In genomic region chr1:84737572-84737971, GRCh38 we compare ENCODE assay signal across 25 cellular contexts.
"Had no signal": no experiment of that assay in that cellular context is flagged by ENCODE, and none has a peak within 500 bp of the region (broad histone marks: within the 10 kb centered on the region; RNA-seq: fewer than 3 reads in every experiment).

No MANE protein-coding gene starts in this region.

- H3K4me1 ChIP-seq: esophagus muscularis mucosa, foreskin keratinocyte, left ventricle myocardium inferior, lower lobe of right lung, right atrium auricular region, sigmoid colon, suprapubic skin, thyroid gland had no signal

- H3K4me1 Mint-ChIP-seq: immature natural killer cell had no signal

- H3K9ac ChIP-seq: neural progenitor cell had no signal

- H3K4me3 Mint-ChIP-seq: immature natural killer cell; memory B cell; mesothelial cell of epicardium; natural killer cell treated with Interleukin-12 subunit alpha and Interleukin-12 subunit beta and Interleukin-15 and Interleukin-18, amount 100 ng/mL, for 72 hours; neural progenitor cell; type B pancreatic cell had no signal

- H3K36me3 ChIP-seq: esophagus muscularis mucosa, left ventricle myocardium inferior, lower lobe of right lung, neural progenitor cell, ovary, right atrium auricular region, sigmoid colon, suprapubic skin, thyroid gland had no signal

- H3K27me3 Mint-ChIP-seq: type B pancreatic cell had no signal

- H3K4me2 ChIP-seq: neural progenitor cell had no signal

- FAIRE-seq: keratinocyte, urothelium cell line had no signal

- H3K36me3 Mint-ChIP-seq: immature natural killer cell; mesothelial cell of epicardium; natural killer cell treated with Interleukin-12 subunit alpha and Interleukin-12 subunit beta and Interleukin-15 and Interleukin-18, amount 100 ng/mL, for 72 hours; neural progenitor cell; type B pancreatic cell had no signal

- ATAC-seq: foreskin keratinocyte; left cardiac atrium; lower lobe of right lung; natural killer cell treated with Interleukin-12 subunit alpha and Interleukin-12 subunit beta and Interleukin-15 and Interleukin-18, amount 100 ng/mL, for 72 hours; stimulated activated naive CD8-positive, alpha-beta T cell treated with anti-CD3 and anti-CD28 coated beads, Interleukin-15, Interleukin-2, amounts not matched to agents 100 U/mL and 50 U/mL, for 24 hours had no signal

- H3K27ac ChIP-seq: coronary artery, epithelial cell of prostate, esophagus muscularis mucosa, foreskin keratinocyte, left ventricle myocardium inferior, lower lobe of right lung, neural progenitor cell, ovary, right atrium auricular region, sigmoid colon, skin epidermis, suprapubic skin, thyroid gland had no signal

- H3K9me3 ChIP-seq: esophagus muscularis mucosa, left ventricle myocardium inferior, lower lobe of right lung, right atrium auricular region, sigmoid colon, suprapubic skin, thyroid gland had no signal

- H3K4me3 ChIP-seq: coronary artery, esophagus muscularis mucosa, left ventricle myocardium inferior, lower lobe of right lung, neural progenitor cell, ovary, right atrium auricular region, sigmoid colon, skin epidermis, suprapubic skin, thyroid gland had no signal

- H3K9me3 Mint-ChIP-seq: immature natural killer cell; memory B cell; natural killer cell treated with Interleukin-12 subunit alpha and Interleukin-12 subunit beta and Interleukin-15 and Interleukin-18, amount 100 ng/mL, for 72 hours had no signal

- H3K27me3 ChIP-seq: esophagus muscularis mucosa, foreskin keratinocyte, neural progenitor cell, ovary, right atrium auricular region, sigmoid colon, suprapubic skin, thyroid gland had no signal

- DNase-seq: effector CD4-positive, alpha-beta T cell; foreskin keratinocyte; immature natural killer cell; left cardiac atrium; left ventricle myocardium inferior; lower lobe of right lung; nucleus accumbens; ovary; sigmoid colon; stimulated activated CD4-positive, alpha-beta T cell treated with anti-CD3 and anti-CD28 coated beads, Interleukin-12 subunit alpha, Interleukin-12 subunit beta, amount 100 ng/mL, for 4 hours; stimulated activated naive CD8-positive, alpha-beta T cell treated with anti-CD3 and anti-CD28 coated beads, Interleukin-15, Interleukin-2, amounts not matched to agents 100 U/mL and 50 U/mL, for 24 hours; thyroid gland had no signal

- H2AFZ ChIP-seq: neural progenitor cell had no signal

- H3K27ac Mint-ChIP-seq: immature natural killer cell; memory B cell; mesothelial cell of epicardium; natural killer cell treated with Interleukin-12 subunit alpha and Interleukin-12 subunit beta and Interleukin-15 and Interleukin-18, amount 100 ng/mL, for 72 hours; neural progenitor cell; type B pancreatic cell had no signal
